Comparison of ENCODE assay signal across 22 cellular contexts in genomic region chr7:100275120-100275519, GRCh38. TPM values are rescaled to one million over a fixed set of nuclear protein-coding genes. Genes with fewer than 3 reads are reported as not detected.
DNase-seq lines count a peak whose midpoint lies in the region; ATAC-seq and TF ChIP-seq lines count a peak whose summit lies in the region.
"Had no signal": no experiment of that assay in that cellular context is flagged by ENCODE, and none has a peak within 500 bp of the region (broad histone marks: within the 10 kb centered on the region; RNA-seq: fewer than 3 reads in every experiment).

No MANE protein-coding gene starts in this region.

- H3K36me3 Mint-ChIP-seq in activated naive CD4-positive, alpha-beta T cell treated with anti-CD3 and anti-CD28 coated beads for 36 hours (ENCODE audit: low read depth), result no peaks in the 10 kb centered on the region
- no peaks in the 10 kb centered on the region for H3K36me3 Mint-ChIP-seq in activated naive CD4-positive, alpha-beta T cell treated with anti-CD3 and anti-CD28 coated beads, Interleukin-2, amount 50 U/mL, for 72 hours
- H3K36me3 Mint-ChIP-seq in activated T-helper 2 cell treated with anti-CD3 and anti-CD28 coated beads, Interferon-gamma antibody, Interleukin-2, Interleukin-4, amounts not matched to agents 10 μg/mL and 5 μg/mL and 100 μg/mL, durations not matched to agents 14 hours and 24 hours and 36 hours (ENCODE audit: low read depth), result peaks cover 7% of the 10 kb centered on the region
- peaks cover 12% of the 10 kb centered on the region for H3K36me3 Mint-ChIP-seq in stimulated activated memory B cell treated with anti-CD40 and anti-IgM and Interleukin-4, amounts not matched to agents 10 μg/mL and 1 μg/mL and 100 μg/mL, for 72 hours

- H3K4me3 ChIP-seq in HEK293 (ENCODE audit: low read depth, low read length), result no peak overlapping the region
- H3K4me3 ChIP-seq: GM23338, SK-N-MC had no signal

- peak overlapping the region; percentile 25 for H3K27ac Mint-ChIP-seq in activated naive CD4-positive, alpha-beta T cell treated with anti-CD3 and anti-CD28 coated beads for 36 hours
- peak overlapping the region in 1 of 2 donors; percentile 66 for H3K27ac Mint-ChIP-seq in activated naive CD4-positive, alpha-beta T cell treated with anti-CD3 and anti-CD28 coated beads, Interleukin-2, amount 50 U/mL, for 72 hours
- H3K27ac Mint-ChIP-seq in activated T-helper 2 cell treated with anti-CD3 and anti-CD28 coated beads, Interferon-gamma antibody, Interleukin-2, Interleukin-4, amounts not matched to agents 10 μg/mL and 5 μg/mL and 100 μg/mL, durations not matched to agents 14 hours and 24 hours and 36 hours, result peak overlapping the region; percentile 7
- peak overlapping the region; percentile 64 for H3K27ac Mint-ChIP-seq in stimulated activated memory B cell treated with anti-CD40 and anti-IgM and Interleukin-4, amounts not matched to agents 10 μg/mL and 1 μg/mL and 100 μg/mL, for 72 hours
- H3K27ac Mint-ChIP-seq: GM23338 had no signal

- peaks cover 11% of the 10 kb centered on the region for H3K4me1 Mint-ChIP-seq in activated naive CD4-positive, alpha-beta T cell treated with anti-CD3 and anti-CD28 coated beads for 36 hours (ENCODE audit: low read depth)
- H3K4me1 Mint-ChIP-seq in activated T-helper 2 cell treated with anti-CD3 and anti-CD28 coated beads, Interferon-gamma antibody, Interleukin-2, Interleukin-4, amounts not matched to agents 10 μg/mL and 5 μg/mL and 100 μg/mL, durations not matched to agents 14 hours and 24 hours and 36 hours (ENCODE audit: low read depth), result peaks cover 11% of the 10 kb centered on the region
- H3K4me1 Mint-ChIP-seq in stimulated activated memory B cell treated with anti-CD40 and anti-IgM and Interleukin-4, amounts not matched to agents 10 μg/mL and 1 μg/mL and 100 μg/mL, for 72 hours, result peaks cover 30% of the 10 kb centered on the region

- CTCF ChIA-PET in activated naive CD4-positive, alpha-beta T cell treated with anti-CD3 and anti-CD28 coated beads for 36 hours (lab: Charles Lee), result no interaction called here
- CTCF ChIA-PET in HEK293 (lab: Yijun Ruan, JAX), result interaction anchor here (0.8 kb wide), 1 partner anchor 18 kb away, joined by 3 read pairs; no protein-coding TSS in a partner anchor

- intact Hi-C loops in activated naive CD4-positive, alpha-beta T cell treated with anti-CD3 and anti-CD28 coated beads for 36 hours (cut with micrococcal nuclease), result no loop called here
- intact Hi-C loops in activated T-helper 2 cell treated with anti-CD3 and anti-CD28 coated beads, Interferon-gamma antibody, Interleukin-2, Interleukin-4, amounts not matched to agents 10 μg/mL and 5 μg/mL and 100 μg/mL, durations not matched to agents 14 hours and 24 hours and 36 hours (cut with micrococcal nuclease), result no loop called here

- no peak for ATAC-seq in activated naive CD4-positive, alpha-beta T cell treated with anti-CD3 and anti-CD28 coated beads, Interleukin-2, amount 50 U/mL, for 72 hours
- ATAC-seq in stimulated activated memory B cell treated with anti-CD40 and anti-IgM and Interleukin-4, amounts not matched to agents 10 μg/mL and 1 μg/mL and 100 μg/mL, for 72 hours, result no peak
- ATAC-seq: GM23338 had no signal

- no peaks in the 10 kb centered on the region for H3K9me3 Mint-ChIP-seq in activated naive CD4-positive, alpha-beta T cell treated with anti-CD3 and anti-CD28 coated beads for 36 hours
- H3K9me3 Mint-ChIP-seq in activated naive CD4-positive, alpha-beta T cell treated with anti-CD3 and anti-CD28 coated beads, Interleukin-2, amount 50 U/mL, for 72 hours, result no peaks in the 10 kb centered on the region
- no peaks in the 10 kb centered on the region for H3K9me3 Mint-ChIP-seq in activated T-helper 2 cell treated with anti-CD3 and anti-CD28 coated beads, Interferon-gamma antibody, Interleukin-2, Interleukin-4, amounts not matched to agents 10 μg/mL and 5 μg/mL and 100 μg/mL, durations not matched to agents 14 hours and 24 hours and 36 hours
- no peaks in the 10 kb centered on the region for H3K9me3 Mint-ChIP-seq in stimulated activated memory B cell treated with anti-CD40 and anti-IgM and Interleukin-4, amounts not matched to agents 10 μg/mL and 1 μg/mL and 100 μg/mL, for 72 hours
- H3K9me3 Mint-ChIP-seq: CD8-positive, alpha-beta memory T cell; GM23338 had no signal

- no peaks in the 10 kb centered on the region for H3K36me3 ChIP-seq in HEK293 (ENCODE audit: control insufficient read depth in 2 of 2, insufficient read depth in 1 of 2, low read length in 2 of 2)

- no peak overlapping the region for H3K27ac ChIP-seq in HEK293 (ENCODE audit: extremely low read depth, low read depth, low read length)
- H3K27ac ChIP-seq: SK-N-MC had no signal

- no peak for TF ChIP-seq CTCF in HEK293 (tag by site-specific recombination; IDR thresholded peaks at IDR 0.05)

- H3K27me3 Mint-ChIP-seq in activated naive CD4-positive, alpha-beta T cell treated with anti-CD3 and anti-CD28 coated beads for 36 hours (ENCODE audit: low read depth), result no peaks in the 10 kb centered on the region
- H3K27me3 Mint-ChIP-seq in activated T-helper 2 cell treated with anti-CD3 and anti-CD28 coated beads, Interferon-gamma antibody, Interleukin-2, Interleukin-4, amounts not matched to agents 10 μg/mL and 5 μg/mL and 100 μg/mL, durations not matched to agents 14 hours and 24 hours and 36 hours (ENCODE audit: low read depth), result no peaks in the 10 kb centered on the region
- no peaks in the 10 kb centered on the region for H3K27me3 Mint-ChIP-seq in stimulated activated memory B cell treated with anti-CD40 and anti-IgM and Interleukin-4, amounts not matched to agents 10 μg/mL and 1 μg/mL and 100 μg/mL, for 72 hours

- no peaks in the 10 kb centered on the region for H3K4me1 ChIP-seq in HEK293 (ENCODE audit: control insufficient read depth, insufficient read depth, low read length)

- DNase-seq in activated naive CD4-positive, alpha-beta T cell treated with anti-CD3 and anti-CD28 coated beads for 36 hours, result no peak
- DNase-seq in activated naive CD4-positive, alpha-beta T cell treated with anti-CD3 and anti-CD28 coated beads, Interleukin-2, amount 50 U/mL, for 72 hours (ENCODE audit: low spot score in 2 of 2), result no peak
- no peak for DNase-seq in activated T-helper 2 cell treated with anti-CD3 and anti-CD28 coated beads, Interferon-gamma antibody, Interleukin-2, Interleukin-4, amounts not matched to agents 10 μg/mL and 5 μg/mL and 100 μg/mL, durations not matched to agents 14 hours and 24 hours and 36 hours (ENCODE audit: low spot score)
- DNase-seq in GF-D8 (lab: John Stamatoyannopoulos, UW) (no peak), SHP77 treated with DMSO at 0.1 percent for 48 hours (lab: John Stamatoyannopoulos, UW) (no peak)
- DNase-seq: C1 segment of cervical spinal cord; Calu3; CD8-positive, alpha-beta memory T cell; GDM1; HCEC 1CT; NCI-H1105; NCI-H146; NCI-H2029; NCI-H226; NCI-H524; NCI-H774; OCI-M1; Right ventricle myocardium superior had no signal

- no peaks in the 10 kb centered on the region for H3K9me3 ChIP-seq in HEK293 (ENCODE audit: control insufficient read depth, insufficient read depth, low read depth, low read length)

- POLR2A ChIA-PET in HEK293 (lab: Yijun Ruan, JAX), result interaction anchor here (0.7 kb wide), 3 partner anchors 8 to 49 kb away, joined by 4 read pairs; no protein-coding TSS in a partner anchor

- H3K4me3 Mint-ChIP-seq in activated naive CD4-positive, alpha-beta T cell treated with anti-CD3 and anti-CD28 coated beads for 36 hours, result no peak overlapping the region
- no peak overlapping the region for H3K4me3 Mint-ChIP-seq in activated T-helper 2 cell treated with anti-CD3 and anti-CD28 coated beads, Interferon-gamma antibody, Interleukin-2, Interleukin-4, amounts not matched to agents 10 μg/mL and 5 μg/mL and 100 μg/mL, durations not matched to agents 14 hours and 24 hours and 36 hours (ENCODE audit: low read depth)
- no peak overlapping the region for H3K4me3 Mint-ChIP-seq in stimulated activated memory B cell treated with anti-CD40 and anti-IgM and Interleukin-4, amounts not matched to agents 10 μg/mL and 1 μg/mL and 100 μg/mL, for 72 hours
- H3K4me3 Mint-ChIP-seq: GM23338 had no signal

TF ChIP-seq in HEK293, 187 proteins besides CTCF, POLR2A, EP300 and RAD21:
- TF ChIP-seq PRDM1 (tag by site-specific recombination; IDR thresholded peaks at IDR 0.05), result peak; percentile 37; the same call in 1 of the 2 replicates
- peak; percentile 83 for TF ChIP-seq ZNF366 (tag by site-specific recombination; conservative IDR thresholded peaks at IDR 0.05)
- TF ChIP-seq ZNF623 (tag by site-specific recombination; IDR thresholded peaks at IDR 0.05), result no peak
TF ChIP-seq in HEK293: peak in this region for 2.

RNA-seq across cellular contexts. Expression of gene SPDYE3, which starts 32.4 kb away (rescaled TPM):
- not detected for total RNA-seq in activated naive CD4-positive, alpha-beta T cell treated with anti-CD3 and anti-CD28 coated beads for 36 hours
- not detected for total RNA-seq in activated naive CD4-positive, alpha-beta T cell treated with anti-CD3 and anti-CD28 coated beads, Interleukin-2, amount 50 U/mL, for 72 hours
- total RNA-seq in activated T-helper 2 cell treated with anti-CD3 and anti-CD28 coated beads, Interferon-gamma antibody, Interleukin-2, Interleukin-4, amounts not matched to agents 10 μg/mL and 5 μg/mL and 100 μg/mL, durations not matched to agents 14 hours and 24 hours and 36 hours, result not detected in 2 replicates
- total RNA-seq: Calu3; CD8-positive, alpha-beta memory T cell; GM23338; Right ventricle myocardium superior had no signal

RNA-seq across cellular contexts. Expression of gene PVRIG, which starts 55.4 kb away (rescaled TPM):
- 10 to 100 TPM; 22.7 to 22.8 TPM for total RNA-seq in activated naive CD4-positive, alpha-beta T cell treated with anti-CD3 and anti-CD28 coated beads for 36 hours
- 10 to 100 TPM; 20.8 to 30.6 TPM for total RNA-seq in activated naive CD4-positive, alpha-beta T cell treated with anti-CD3 and anti-CD28 coated beads, Interleukin-2, amount 50 U/mL, for 72 hours
- 18.7 and 21.7 TPM in 2 replicates for total RNA-seq in activated T-helper 2 cell treated with anti-CD3 and anti-CD28 coated beads, Interferon-gamma antibody, Interleukin-2, Interleukin-4, amounts not matched to agents 10 μg/mL and 5 μg/mL and 100 μg/mL, durations not matched to agents 14 hours and 24 hours and 36 hours
- total RNA-seq: Calu3, GM23338, Right ventricle myocardium superior had no signal
